Comparison of ENCODE assay signal across 1 cellular context in the genomic region with DNA sequence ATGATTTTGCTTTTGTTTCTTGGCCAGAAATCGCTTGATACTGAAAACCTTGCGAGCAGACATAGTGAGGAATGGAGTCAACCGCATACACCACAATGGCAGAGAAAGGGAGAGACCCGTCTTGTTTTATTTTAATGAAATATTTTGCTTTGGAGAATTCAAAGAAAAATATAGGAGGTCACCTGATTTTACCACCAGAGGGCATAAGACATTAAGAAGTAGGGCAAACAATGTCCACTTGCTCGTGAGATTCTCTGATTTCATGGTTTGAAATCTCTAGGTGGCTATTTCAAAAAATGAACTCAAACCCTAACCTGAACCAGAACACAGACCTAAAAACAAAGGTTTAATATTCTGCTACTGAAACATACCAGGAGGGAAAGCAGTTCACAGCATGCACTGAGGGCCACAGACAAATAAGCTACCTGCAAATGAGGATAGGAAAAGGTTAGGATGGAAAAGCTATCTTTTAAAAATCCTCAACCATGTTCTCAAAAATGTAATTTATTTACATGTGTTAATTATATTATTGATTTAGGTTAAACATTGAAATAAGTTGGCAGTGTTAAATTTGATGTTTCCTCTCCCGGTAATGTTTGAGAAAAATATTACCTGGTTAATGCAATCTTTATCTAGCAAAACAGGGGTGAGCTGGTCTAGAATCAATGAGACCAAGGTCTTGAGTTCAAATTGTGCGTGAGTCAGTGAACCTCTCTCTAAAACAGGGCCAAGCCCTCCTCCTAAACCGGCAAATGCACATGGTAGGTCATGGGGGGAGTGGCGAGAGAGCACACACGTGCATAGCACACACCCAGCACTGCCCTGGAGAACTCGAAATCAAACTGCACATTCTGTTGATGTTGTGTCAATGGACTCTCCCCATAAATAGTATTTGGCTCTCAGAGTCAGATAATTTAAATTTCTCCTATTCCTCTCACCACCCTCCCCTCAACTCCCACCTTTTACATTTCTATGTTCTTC.
TF ChIP-seq lines count a peak whose summit lies in the region.

No MANE protein-coding gene starts in this region.

TF ChIP-seq in GM23338, 12 proteins besides CTCF, POLR2A, EP300 and RAD21 (continued from another document):
- TF ChIP-seq, protein P1, sequence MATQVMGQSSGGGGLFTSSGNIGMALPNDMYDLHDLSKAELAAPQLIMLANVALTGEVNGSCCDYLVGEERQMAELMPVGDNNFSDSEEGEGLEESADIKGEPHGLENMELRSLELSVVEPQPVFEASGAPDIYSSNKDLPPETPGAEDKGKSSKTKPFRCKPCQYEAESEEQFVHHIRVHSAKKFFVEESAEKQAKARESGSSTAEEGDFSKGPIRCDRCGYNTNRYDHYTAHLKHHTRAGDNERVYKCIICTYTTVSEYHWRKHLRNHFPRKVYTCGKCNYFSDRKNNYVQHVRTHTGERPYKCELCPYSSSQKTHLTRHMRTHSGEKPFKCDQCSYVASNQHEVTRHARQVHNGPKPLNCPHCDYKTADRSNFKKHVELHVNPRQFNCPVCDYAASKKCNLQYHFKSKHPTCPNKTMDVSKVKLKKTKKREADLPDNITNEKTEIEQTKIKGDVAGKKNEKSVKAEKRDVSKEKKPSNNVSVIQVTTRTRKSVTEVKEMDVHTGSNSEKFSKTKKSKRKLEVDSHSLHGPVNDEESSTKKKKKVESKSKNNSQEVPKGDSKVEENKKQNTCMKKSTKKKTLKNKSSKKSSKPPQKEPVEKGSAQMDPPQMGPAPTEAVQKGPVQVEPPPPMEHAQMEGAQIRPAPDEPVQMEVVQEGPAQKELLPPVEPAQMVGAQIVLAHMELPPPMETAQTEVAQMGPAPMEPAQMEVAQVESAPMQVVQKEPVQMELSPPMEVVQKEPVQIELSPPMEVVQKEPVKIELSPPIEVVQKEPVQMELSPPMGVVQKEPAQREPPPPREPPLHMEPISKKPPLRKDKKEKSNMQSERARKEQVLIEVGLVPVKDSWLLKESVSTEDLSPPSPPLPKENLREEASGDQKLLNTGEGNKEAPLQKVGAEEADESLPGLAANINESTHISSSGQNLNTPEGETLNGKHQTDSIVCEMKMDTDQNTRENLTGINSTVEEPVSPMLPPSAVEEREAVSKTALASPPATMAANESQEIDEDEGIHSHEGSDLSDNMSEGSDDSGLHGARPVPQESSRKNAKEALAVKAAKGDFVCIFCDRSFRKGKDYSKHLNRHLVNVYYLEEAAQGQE (IDR thresholded peaks at IDR 0.05; ENCODE audit: unreplicated experiment), result no peak
- TF ChIP-seq, protein P2, sequence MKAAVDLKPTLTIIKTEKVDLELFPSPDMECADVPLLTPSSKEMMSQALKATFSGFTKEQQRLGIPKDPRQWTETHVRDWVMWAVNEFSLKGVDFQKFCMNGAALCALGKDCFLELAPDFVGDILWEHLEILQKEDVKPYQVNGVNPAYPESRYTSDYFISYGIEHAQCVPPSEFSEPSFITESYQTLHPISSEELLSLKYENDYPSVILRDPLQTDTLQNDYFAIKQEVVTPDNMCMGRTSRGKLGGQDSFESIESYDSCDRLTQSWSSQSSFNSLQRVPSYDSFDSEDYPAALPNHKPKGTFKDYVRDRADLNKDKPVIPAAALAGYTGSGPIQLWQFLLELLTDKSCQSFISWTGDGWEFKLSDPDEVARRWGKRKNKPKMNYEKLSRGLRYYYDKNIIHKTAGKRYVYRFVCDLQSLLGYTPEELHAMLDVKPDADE (IDR thresholded peaks at IDR 0.05), result no peak
- TF ChIP-seq EZH2phosphoT487 (IDR thresholded peaks at IDR 0.05; ENCODE audit: unreplicated experiment), result no peak
- TF ChIP-seq POLR2AphosphoS5 (IDR thresholded peaks at IDR 0.05; ENCODE audit: low read depth), result no peak
- TF ChIP-seq STAT1 (IDR thresholded peaks at IDR 0.05; ENCODE audit: unreplicated experiment), result no peak
